1 cellular context compared by ENCODE assay signal in genomic region chr11:71112990-71113389, GRCh38.
TF ChIP-seq lines count a peak whose summit lies in the region.

No MANE protein-coding gene starts in this region.

TF ChIP-seq in GM23338, 12 proteins besides CTCF, POLR2A, EP300 and RAD21 (continued from another document):
- TF ChIP-seq ZNF462 (CRISPR knock-in tag; IDR thresholded peaks at IDR 0.05) (no peak), ZNF114 (CRISPR knock-in tag; IDR thresholded peaks at IDR 0.05) (no peak), POLR2AphosphoS5 (IDR thresholded peaks at IDR 0.05; ENCODE audit: low read depth) (no peak), REST (IDR thresholded peaks at IDR 0.05; ENCODE audit: unreplicated experiment) (no peak), ETS1 (IDR thresholded peaks at IDR 0.05) (no peak), EZH2phosphoT487 (IDR thresholded peaks at IDR 0.05; ENCODE audit: unreplicated experiment) (no peak), ZNF331 (CRISPR knock-in tag; IDR thresholded peaks at IDR 0.05; ENCODE audit: low read depth) (no peak), STAT1 (IDR thresholded peaks at IDR 0.05; ENCODE audit: unreplicated experiment) (no peak), CREB1 (CRISPR knock-in tag; IDR thresholded peaks at IDR 0.05; ENCODE audit: low read depth) (no peak), NANOG (IDR thresholded peaks at IDR 0.05; ENCODE audit: borderline replicate concordance) (no peak)
